ENCODE assay signal across 29 cellular contexts in the genomic region with DNA sequence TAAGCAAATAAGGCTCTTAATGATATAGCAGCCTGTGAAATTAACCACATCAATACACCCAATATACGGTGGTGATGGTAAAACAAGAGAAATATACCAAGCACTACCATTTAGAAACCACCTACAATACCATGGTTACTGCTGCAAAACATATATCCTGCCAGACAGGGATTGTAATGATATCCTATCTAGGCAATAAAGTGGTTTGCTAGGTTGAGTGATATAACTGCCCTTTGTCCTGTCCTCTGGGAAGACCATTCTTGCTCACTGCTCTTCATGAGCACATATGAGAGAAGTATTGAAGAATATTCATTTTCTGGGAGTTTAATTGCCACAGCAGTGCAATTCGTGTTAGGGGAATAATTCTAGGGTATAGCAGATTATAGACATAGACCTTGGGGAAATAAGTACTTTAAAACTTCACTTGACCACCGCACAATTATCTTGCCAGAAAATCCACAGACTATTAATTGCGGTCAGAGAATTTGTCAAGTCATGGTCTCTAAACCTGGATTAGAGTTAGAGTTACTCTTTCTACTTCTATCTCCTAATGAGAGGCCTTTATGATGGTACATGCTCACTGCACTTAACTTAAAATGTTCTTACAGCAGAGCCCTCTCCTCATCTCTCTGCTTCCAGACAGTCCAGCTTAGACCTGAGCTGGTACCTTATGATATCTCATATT.
"Had no signal": no experiment of that assay in that cellular context is flagged by ENCODE, and none has a peak within 500 bp of the region (broad histone marks: within the 10 kb centered on the region; RNA-seq: fewer than 3 reads in every experiment).

No MANE protein-coding gene starts in this region.

- H3K27me3 Mint-ChIP-seq: stimulated activated memory B cell treated with anti-CD40 and anti-IgM and Interleukin-4, amounts not matched to agents 10 μg/mL and 1 μg/mL and 100 μg/mL, for 72 hours; stimulated activated naive CD8-positive, alpha-beta T cell treated with anti-CD3 and anti-CD28 coated beads, Interleukin-15, amount 100 ng/mL, for 72 hours had no signal

- H3K27ac Mint-ChIP-seq: mesothelial cell of epicardium; naive thymus-derived CD4-positive, alpha-beta T cell; natural killer cell treated with Interleukin-12 subunit alpha and Interleukin-12 subunit beta and Interleukin-15 and Interleukin-18, amount 100 ng/mL, for 72 hours; stimulated activated memory B cell treated with anti-CD40 and anti-IgM and Interleukin-4, amounts not matched to agents 10 μg/mL and 1 μg/mL and 100 μg/mL, for 72 hours; type B pancreatic cell had no signal

- FAIRE-seq: keratinocyte, pancreas had no signal

- H3K4me1 Mint-ChIP-seq: stimulated activated memory B cell treated with anti-CD40 and anti-IgM and Interleukin-4, amounts not matched to agents 10 μg/mL and 1 μg/mL and 100 μg/mL, for 72 hours had no signal

- H3K4me1 ChIP-seq: left lung, lower lobe of right lung, pancreas, prostate gland, sigmoid colon, tibial nerve, uterus had no signal

- H3K4me3 ChIP-seq: left lung, lower lobe of right lung, pancreas, prostate gland, sigmoid colon, smooth muscle cell, tibial nerve, uterus had no signal

- H3K4me2 ChIP-seq: smooth muscle cell had no signal

- H3K36me3 ChIP-seq: left lung, lower lobe of right lung, pancreas, prostate gland, sigmoid colon, tibial nerve, uterus had no signal

- DNase-seq: hippocampal formation; kidney glomerular epithelial cell; left cardiac atrium; left lung; lower lobe of right lung; mammary epithelial cell; mesenchymal stem cell; naive thymus-derived CD4-positive, alpha-beta T cell; pancreas; posterior cingulate gyrus; retina; right cardiac atrium; sigmoid colon; stimulated activated CD4-positive, alpha-beta T cell treated with anti-CD3 and anti-CD28 coated beads, Interleukin-1b, Interleukin-23, amount 100 ng/mL, for 48 hours; stimulated activated CD4-positive, alpha-beta T cell treated with anti-CD3 and anti-CD28 coated beads, Interleukin-2, amount 100 ng/mL, for 48 hours; stimulated activated CD4-positive, alpha-beta T cell treated with anti-CD3 and anti-CD28 coated beads, Interleukin-4, amount 100 ng/mL, for 4 hours; stimulated activated CD8-positive, alpha-beta memory T cell treated with anti-CD3 and anti-CD28 coated beads, Interleukin-4, amount 100 ng/mL, for 48 hours; stimulated activated naive CD4-positive, alpha-beta T cell treated with Interleukin-2 at 50 U/mL for 16 hours; stimulated activated naive CD8-positive, alpha-beta T cell treated with anti-CD3 and anti-CD28 coated beads, Interleukin-15, amount 100 ng/mL, for 72 hours; substantia nigra; uterus had no signal

- H3K9me3 ChIP-seq: pancreas, prostate gland, sigmoid colon, uterus had no signal

- ATAC-seq: left cardiac atrium; left lung; lower lobe of right lung; naive thymus-derived CD4-positive, alpha-beta T cell; natural killer cell treated with Interleukin-12 subunit alpha and Interleukin-12 subunit beta and Interleukin-15 and Interleukin-18, amount 100 ng/mL, for 72 hours; pancreas; right cardiac atrium; stimulated activated memory B cell treated with anti-CD40 and anti-IgM and Interleukin-4, amounts not matched to agents 10 μg/mL and 1 μg/mL and 100 μg/mL, for 72 hours; stimulated activated naive CD8-positive, alpha-beta T cell treated with anti-CD3 and anti-CD28 coated beads, Interleukin-15, amount 100 ng/mL, for 72 hours had no signal

- H3K27me3 ChIP-seq: left lung, pancreas, sigmoid colon, tibial nerve, uterus had no signal

- H3K36me3 Mint-ChIP-seq: natural killer cell treated with Interleukin-12 subunit alpha and Interleukin-12 subunit beta and Interleukin-15 and Interleukin-18, amount 100 ng/mL, for 72 hours; stimulated activated memory B cell treated with anti-CD40 and anti-IgM and Interleukin-4, amounts not matched to agents 10 μg/mL and 1 μg/mL and 100 μg/mL, for 72 hours; type B pancreatic cell had no signal

- H3K27ac ChIP-seq: left lung, lower lobe of right lung, pancreas, prostate gland, sigmoid colon, tibial nerve, uterus had no signal

- H3K4me3 Mint-ChIP-seq: mesothelial cell of epicardium; naive thymus-derived CD4-positive, alpha-beta T cell; natural killer cell treated with Interleukin-12 subunit alpha and Interleukin-12 subunit beta and Interleukin-15 and Interleukin-18, amount 100 ng/mL, for 72 hours; stimulated activated memory B cell treated with anti-CD40 and anti-IgM and Interleukin-4, amounts not matched to agents 10 μg/mL and 1 μg/mL and 100 μg/mL, for 72 hours; stimulated activated naive CD8-positive, alpha-beta T cell treated with anti-CD3 and anti-CD28 coated beads, Interleukin-15, amount 100 ng/mL, for 72 hours; type B pancreatic cell had no signal
